Comparison of ENCODE assay signal across 16 cellular contexts in the genomic region with DNA sequence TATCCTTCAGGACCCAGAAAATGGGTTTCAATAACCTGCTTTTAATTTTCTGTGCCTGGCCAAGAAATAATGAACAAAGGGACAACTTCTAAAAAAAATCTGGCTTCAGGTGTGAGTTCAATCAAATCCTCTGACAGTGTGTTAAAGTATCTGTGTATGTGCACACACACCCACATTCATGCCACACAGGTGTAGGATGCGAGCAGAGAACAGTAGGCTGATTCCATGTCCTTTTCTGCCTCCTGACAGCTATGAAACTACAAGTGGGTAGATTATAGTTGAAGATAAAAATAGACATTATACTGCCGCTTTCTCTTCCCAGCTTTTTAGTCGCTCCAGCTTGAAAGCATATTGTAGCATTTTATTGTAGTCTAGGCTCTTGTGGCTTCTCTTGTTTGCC.
DNase-seq lines count a peak whose midpoint lies in the region; ATAC-seq and TF ChIP-seq lines count a peak whose summit lies in the region.
"Had no signal": no experiment of that assay in that cellular context is flagged by ENCODE, and none has a peak within 500 bp of the region (broad histone marks: within the 10 kb centered on the region; RNA-seq: fewer than 3 reads in every experiment).

No MANE protein-coding gene starts in this region.

- H3K27ac Mint-ChIP-seq in brain (peak overlapping the region; percentile 51 to 90 (median 80)), neural crest cell (ENCODE audit: unreplicated experiment) (peak overlapping the region; percentile 14)
- H3K27ac Mint-ChIP-seq: CD4-positive, alpha-beta memory T cell; H9; HFFc6 had no signal

- no peaks in the 10 kb centered on the region for H3K27me3 ChIP-seq in esophagus muscularis mucosa
- no peaks in the 10 kb centered on the region for H3K27me3 ChIP-seq in HAP-1 (ENCODE audit: low read depth)

- in situ Hi-C loops in HAP-1 (cut with MboI; ENCODE audit: low sequenced_read_pairs) = no loop called here

- H3K4me3 Mint-ChIP-seq in brain = no peak overlapping the region
- no peak overlapping the region for H3K4me3 Mint-ChIP-seq in neural crest cell
- H3K4me3 Mint-ChIP-seq: CD4-positive, alpha-beta memory T cell; H9; HFFc6 had no signal

- 91% methylated on average over 3 of the region's 3 CpGs for WGBS in esophagus muscularis mucosa

- no peak for TF ChIP-seq EP300 in esophagus muscularis mucosa (IDR thresholded peaks at IDR 0.05)

- no peaks in the 10 kb centered on the region for H3K9me3 ChIP-seq in esophagus muscularis mucosa
- H3K9me3 ChIP-seq in HAP-1 = no peaks in the 10 kb centered on the region

- TF ChIP-seq CTCF in brain (conservative IDR thresholded peaks at IDR 0.05) (no peak), esophagus muscularis mucosa (IDR thresholded peaks at IDR 0.05) (no peak), neural crest cell (conservative IDR thresholded peaks at IDR 0.05) (no peak)

- peaks cover 71% of the 10 kb centered on the region for H3K4me1 Mint-ChIP-seq in brain
- H3K4me1 Mint-ChIP-seq in neural crest cell = peaks cover 48% of the 10 kb centered on the region
- H3K4me1 Mint-ChIP-seq: CD4-positive, alpha-beta memory T cell had no signal

- H3K36me3 ChIP-seq in esophagus muscularis mucosa (no peaks in the 10 kb centered on the region), HAP-1 (replicated peaks) (no peaks in the 10 kb centered on the region)

- no peak for TF ChIP-seq POLR2A in esophagus muscularis mucosa (IDR thresholded peaks at IDR 0.05; ENCODE audit: low read depth)

- peaks cover 2% of the 10 kb centered on the region for H3K27me3 Mint-ChIP-seq in brain
- no peaks in the 10 kb centered on the region for H3K27me3 Mint-ChIP-seq in neural crest cell (ENCODE audit: low read depth)

- H3K36me3 Mint-ChIP-seq in brain (no peaks in the 10 kb centered on the region), neural crest cell (ENCODE audit: low read depth) (peaks cover 2% of the 10 kb centered on the region)
- H3K36me3 Mint-ChIP-seq: CD4-positive, alpha-beta memory T cell had no signal

- DNase-seq in esophagus muscularis mucosa (ENCODE audit: extremely low spot score) = peak; percentile 77
- DNase-seq in neural crest cell (ENCODE audit: low read depth, low spot score) = no peak
- DNase-seq in HAP-1 (ENCODE audit: low spot score in 2 of 2) = no peak
- DNase-seq in activated CD8-positive, alpha-beta memory T cell treated with anti-CD3 and anti-CD28 coated beads, Interleukin-2, amount 50 U/mL, for 48 hours = no peak
- DNase-seq: C1 segment of cervical spinal cord; Calu3; CD4-positive, alpha-beta memory T cell; COR-L47; DMS53; DMS79 treated with DMSO at 0.1 percent for 48 hours; GF-D8; GM23248; H9; HFFc6 had no signal

- H3K9me3 Mint-ChIP-seq in brain = peaks cover 0 to 2% (median 2%) of the 10 kb centered on the region in 5 experiments
- H3K9me3 Mint-ChIP-seq in neural crest cell = no peaks in the 10 kb centered on the region

- no peak overlapping the region for H3K27ac ChIP-seq in esophagus muscularis mucosa (replicated peaks in 1 of 4)
- H3K27ac ChIP-seq: GM23248 had no signal

- no peaks in the 10 kb centered on the region for H3K4me1 ChIP-seq in esophagus muscularis mucosa
- no peaks in the 10 kb centered on the region for H3K4me1 ChIP-seq in HAP-1

- ATAC-seq in GM19455 (IDR thresholded peaks at IDR 0.05; ENCODE audit: unreplicated experiment) = no peak

- intact Hi-C loops in esophagus muscularis mucosa (cut with DNase I) = no loop called here

- no peak overlapping the region for H3K4me3 ChIP-seq in esophagus muscularis mucosa
- no peak overlapping the region for H3K4me3 ChIP-seq in HAP-1
- H3K4me3 ChIP-seq: GM23248 had no signal
